ENCODE assay signal across 10 cellular contexts in the genomic region with DNA sequence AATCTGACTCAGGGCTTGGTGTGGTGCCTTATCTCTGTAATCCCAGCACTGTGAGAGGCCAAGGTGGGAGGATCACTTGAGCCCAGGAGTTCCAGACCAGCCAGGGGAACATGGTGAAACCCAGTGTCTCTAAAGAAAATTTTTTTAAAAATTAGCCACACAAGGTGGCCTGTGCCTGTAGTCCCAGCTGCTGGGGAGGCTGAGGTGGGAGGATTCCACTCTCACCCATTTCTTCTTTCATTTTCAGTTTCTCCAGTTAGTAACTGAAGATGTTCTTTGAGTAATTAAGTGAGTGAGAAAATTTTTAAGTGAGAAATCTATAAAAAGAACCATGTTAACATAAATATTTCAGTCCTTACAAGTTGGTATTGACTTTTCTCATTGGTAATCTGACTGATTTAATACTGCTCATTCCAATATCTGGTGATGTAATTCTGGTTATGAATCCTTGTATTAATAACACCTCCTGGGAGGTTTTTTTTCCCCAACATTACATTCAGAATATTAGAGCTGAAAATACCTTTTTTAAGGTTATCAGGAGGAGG. TPM values are rescaled to one million over a fixed set of nuclear protein-coding genes. Genes with fewer than 3 reads are reported as not detected.
A peak's percentile ranks its signal among the peaks of the same experiment; 100 is the strongest.
DNase-seq lines count a peak whose midpoint lies in the region; ATAC-seq and TF ChIP-seq lines count a peak whose summit lies in the region.
"Had no signal": no experiment of that assay in that cellular context is flagged by ENCODE, and none has a peak within 500 bp of the region (broad histone marks: within the 10 kb centered on the region; RNA-seq: fewer than 3 reads in every experiment).

No MANE protein-coding gene starts in this region.

- no peaks in the 10 kb centered on the region for H3K9me3 Mint-ChIP-seq in natural killer cell

- no peak overlapping the region for H2AFZ ChIP-seq in Loucy (ENCODE audit: low read length)

- H3K4me3 ChIP-seq in Loucy (ENCODE audit: low read length, poor library complexity, severe bottlenecking) (no peak overlapping the region), aorta (ENCODE audit: low read length in 2 of 2) (no peak overlapping the region)
- H3K4me3 ChIP-seq: lung had no signal

- H3K27me3 ChIP-seq in Loucy (ENCODE audit: insufficient read depth, low read length, poor library complexity, severe bottlenecking) (no peaks in the 10 kb centered on the region), aorta (ENCODE audit: control insufficient read depth in 1 of 2, insufficient read depth in 2 of 2, low read length in 1 of 2) (no peaks in the 10 kb centered on the region)

- no peaks in the 10 kb centered on the region for H3K27me3 Mint-ChIP-seq in natural killer cell (ENCODE audit: low read depth in 2 of 2)

- H3K9me3 ChIP-seq in Loucy (ENCODE audit: insufficient read depth, low read depth, low read length) (no peaks in the 10 kb centered on the region), aorta (ENCODE audit: control insufficient read depth, low read length) (no peaks in the 10 kb centered on the region)

- intact Hi-C loops in natural killer cell (cut with micrococcal nuclease) (no loop called here), aorta (cut with DNase I) (no loop called here)

- no peak overlapping the region for H3K27ac ChIP-seq in aorta (ENCODE audit: low read depth in 1 of 2, low read length in 2 of 2)

- TF ChIP-seq CTCF in Loucy (conservative IDR thresholded peaks at IDR 0.05; ENCODE audit: low read length) = no peak
- no peak for TF ChIP-seq CTCF in natural killer cell (IDR thresholded peaks at IDR 0.05)

- DNase-seq in natural killer cell (no peak), aorta (no peak), NCI-H1436 (lab: John Stamatoyannopoulos, UW) (no peak), cerebellar nuclear complex (lab: John Stamatoyannopoulos, UW) (no peak), NOMO-1 (lab: John Stamatoyannopoulos, UW; ENCODE audit: unreplicated experiment in 2 of 2) (no peak)
- DNase-seq: NCI-H1417 treated with DMSO at 0.1 percent for 48 hours had no signal

- ATAC-seq in GM18907 (IDR thresholded peaks at IDR 0.05; ENCODE audit: unreplicated experiment) (peak; percentile 81), GM21825 (IDR thresholded peaks at IDR 0.05; ENCODE audit: unreplicated experiment) (peak; percentile 67), natural killer cell (peak; percentile 63 to 83 (median 66)), aorta (ENCODE audit: low FRiP score) (no peak)

- peaks cover 35 to 40% of the 10 kb centered on the region in 2 donors for H3K4me1 Mint-ChIP-seq in natural killer cell

- H3K27ac Mint-ChIP-seq in natural killer cell = peak overlapping the region; percentile 62 to 85

- no peak overlapping the region for H3K9ac ChIP-seq in Loucy (ENCODE audit: low read depth, low read length, poor library complexity, severe bottlenecking)

- no peak overlapping the region for H3K4me3 Mint-ChIP-seq in natural killer cell

- no peaks in the 10 kb centered on the region for H3K9me2 ChIP-seq in Loucy (replicated peaks; ENCODE audit: low read depth, low read length)

- H3K4me1 ChIP-seq in Loucy (ENCODE audit: insufficient read depth, low read length, poor library complexity, severe bottlenecking) (peaks cover 4% of the 10 kb centered on the region), aorta (ENCODE audit: control insufficient read depth in 1 of 2, insufficient read depth in 2 of 2, low read length in 2 of 2) (no peaks in the 10 kb centered on the region)

- H3K36me3 Mint-ChIP-seq in natural killer cell = no peaks in the 10 kb centered on the region

- peaks cover 53% of the 10 kb centered on the region for H3K79me2 ChIP-seq in Loucy (ENCODE audit: insufficient read depth, low read length)

- H3F3A ChIP-seq in Loucy (ENCODE audit: low read depth) = no peaks in the 10 kb centered on the region

- H3K36me3 ChIP-seq in Loucy (ENCODE audit: insufficient read depth, low read length) = peaks cover 37% of the 10 kb centered on the region; the same call in 1 of the 2 replicates
- H3K36me3 ChIP-seq in aorta (ENCODE audit: control insufficient read depth in 1 of 2, insufficient read depth in 2 of 2, low read length in 1 of 2) = peaks cover 0 to 7% of the 10 kb centered on the region in 2 donors

- H3K4me2 ChIP-seq in Loucy (ENCODE audit: low read depth, low read length, poor library complexity, severe bottlenecking) = peak overlapping the region; percentile 26

- H4K20me1 ChIP-seq in Loucy (ENCODE audit: insufficient read depth, low read length, poor library complexity, severe bottlenecking) = peaks cover 14% of the 10 kb centered on the region

RNA-seq across cellular contexts. Expression of gene METTL3, which starts 6.1 kb away (rescaled TPM):
- total RNA-seq in natural killer cell (10 to 100 TPM; 63.3 to 72.5 (median 68.3) TPM), aorta (10 to 100 TPM; 32.5 to 45.5 TPM)
- polyA plus RNA-seq in aorta = 10 to 100 TPM in 1 of 2 donors, 1 to 10 TPM in 1; 8.6 to 48.4 TPM

RNA-seq across cellular contexts. Expression of gene SALL2, which starts 21.1 kb away (rescaled TPM):
- total RNA-seq in natural killer cell = 1 to 10 TPM; 1.6 to 2.5 (median 2.2) TPM
- 10 to 100 TPM in 1 of 2 donors, 1 to 10 TPM in 1; 9.2 to 12.2 TPM for total RNA-seq in aorta
- 1 to 10 TPM; 4.1 to 7.0 TPM for polyA plus RNA-seq in aorta

RNA-seq across cellular contexts. Expression of gene TOX4, which starts 28.1 kb away (rescaled TPM):
- total RNA-seq in natural killer cell (100 to 1,000 TPM; 103 to 123 (median 123) TPM), aorta (10 to 100 TPM; 67.8 to 75.7 TPM)
- polyA plus RNA-seq in aorta = 10 to 100 TPM; 19.0 to 41.8 TPM

RNA-seq across cellular contexts. Expression of gene RAB2B, which starts 28.3 kb away (rescaled TPM):
- total RNA-seq in natural killer cell (10 to 100 TPM; 43.3 to 64.7 (median 50.9) TPM), aorta (10 to 100 TPM; 30.5 to 31.6 TPM)
- polyA plus RNA-seq in aorta = 10 to 100 TPM in 1 of 2 donors, 1 to 10 TPM in 1; 8.6 to 21.7 TPM

RNA-seq across cellular contexts. Expression of gene CHD8, which starts 49.2 kb away (rescaled TPM):
- total RNA-seq in natural killer cell (100 to 1,000 TPM; 150 to 167 (median 162) TPM), aorta (10 to 100 TPM; 66.0 to 73.3 TPM)
- 10 to 100 TPM; 10.4 to 28.5 TPM for polyA plus RNA-seq in aorta
